In the genomic region with DNA sequence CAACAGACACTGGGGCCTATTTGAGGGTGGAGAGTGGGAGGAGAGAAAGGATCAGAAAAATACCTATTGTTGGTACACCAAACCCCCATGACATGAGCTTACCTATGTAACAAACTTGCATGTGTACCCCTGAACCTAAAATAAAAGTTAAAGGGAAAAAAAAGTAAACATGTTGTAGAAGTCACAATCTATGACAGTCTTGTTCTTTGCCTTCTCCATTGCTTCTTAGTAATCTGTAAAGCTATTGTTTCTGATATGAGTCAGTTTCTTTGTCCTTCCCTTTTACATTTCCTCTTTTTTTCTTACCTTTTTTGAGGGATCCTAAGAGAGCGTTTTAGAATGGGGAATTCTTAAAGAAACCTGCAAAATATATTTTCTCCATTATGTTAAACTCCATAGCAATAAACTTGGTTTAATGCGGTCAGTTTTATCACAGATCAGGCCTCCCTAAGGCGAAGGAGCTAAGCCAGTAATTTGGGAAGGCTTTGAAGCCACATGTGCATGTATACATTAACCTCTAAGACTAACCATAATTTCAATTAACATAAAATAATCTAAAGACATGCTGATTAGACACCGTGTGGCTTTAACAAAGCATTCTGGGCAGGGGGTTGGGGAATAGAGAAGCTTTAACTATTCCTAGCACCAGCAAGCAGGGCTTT, we compare ENCODE assay signal across 11 cellular contexts.
DNase-seq lines count a peak whose midpoint lies in the region; ATAC-seq and TF ChIP-seq lines count a peak whose summit lies in the region.
"Had no signal": no experiment of that assay in that cellular context is flagged by ENCODE, and none has a peak within 500 bp of the region (broad histone marks: within the 10 kb centered on the region; RNA-seq: fewer than 3 reads in every experiment).

No MANE protein-coding gene starts in this region.

- CTCF ChIA-PET in Calu3 (lab: Charles Lee) = interaction anchor here (0.7 to 1.6 kb wide), 2 partner anchors 33 to 174 kb away, joined by 3 to 4 read pairs; no protein-coding TSS in a partner anchor
- CTCF ChIA-PET in PC-9 (lab: Charles Lee) = no interaction called here
- CTCF ChIA-PET in RWPE1 (lab: Yijun Ruan, JAX) = interaction anchor here (0.5 to 0.7 kb wide), 4 partner anchors 14 to 376 kb away, joined by 3 to 4 read pairs (median 3); no protein-coding TSS in a partner anchor

- peaks cover 28% of the 10 kb centered on the region for H3K4me1 ChIP-seq in GM23248 (ENCODE audit: insufficient read depth)
- H3K4me1 ChIP-seq in PC-9 (replicated peaks; ENCODE audit: insufficient read depth) = peaks cover 14% of the 10 kb centered on the region

- TF ChIP-seq CTCF in Calu3 (IDR thresholded peaks at IDR 0.05; ENCODE audit: unreplicated experiment) (no peak), PC-9 (conservative IDR thresholded peaks at IDR 0.05) (no peak), RWPE1 (conservative IDR thresholded peaks at IDR 0.05; ENCODE audit: low read depth) (no peak)

- peak overlapping the region; percentile 82 for H3K27ac Mint-ChIP-seq in Calu3 (ENCODE audit: unreplicated experiment)

- H3K79me2 ChIP-seq in GM23248 (ENCODE audit: insufficient read depth) (no peaks in the 10 kb centered on the region), PC-9 (ENCODE audit: low read depth) (no peaks in the 10 kb centered on the region)

- H3K27ac ChIP-seq in GM23248 (peak overlapping the region; percentile 94), PC-9 (peak overlapping the region; percentile 38; the same call in 1 of the 2 replicates), RWPE1 (no peak overlapping the region)
- H3K27ac ChIP-seq: neutrophil had no signal

- peaks cover 26% of the 10 kb centered on the region for H3K4me1 Mint-ChIP-seq in Calu3 (ENCODE audit: low read depth, unreplicated experiment)

- DNase-seq in Calu3 (no peak), GM23248 (peak; percentile 41), PC-9 (no peak), left kidney (ENCODE audit: low read depth, low spot score) (peak; percentile 33), KG1 (lab: John Stamatoyannopoulos, UW) (no peak), left lobe of liver (ENCODE audit: low spot score) (no peak), RWPE1 (ENCODE audit: low spot score) (no peak), NCI-H1694 (lab: John Stamatoyannopoulos, UW) (no peak)
- DNase-seq: anterior cingulate cortex, NCI-H2029 had no signal

- H3K4me2 ChIP-seq in GM23248 (ENCODE audit: unreplicated experiment) (peak overlapping the region; percentile 90), PC-9 (peak overlapping the region; percentile 57; the same call in 1 of the 2 replicates)

- no peaks in the 10 kb centered on the region for H3K9me2 ChIP-seq in GM23248 (ENCODE audit: insufficient read depth)
- no peaks in the 10 kb centered on the region; the same call in 1 of the 2 replicates for H3K9me2 ChIP-seq in PC-9 (ENCODE audit: insufficient read depth)

- no peaks in the 10 kb centered on the region for H3K9me3 ChIP-seq in GM23248 (ENCODE audit: low read depth)
- H3K9me3 ChIP-seq in PC-9 (ENCODE audit: insufficient read depth, low read depth) = peaks cover 11% of the 10 kb centered on the region; the same call in 1 of the 2 replicates
- H3K9me3 ChIP-seq: neutrophil had no signal

- WGBS in GM23248 (ENCODE audit: low coverage in 1 of 2, low lambda C conversion rate in 2 of 2, missing lambda C conversion rate in 2 of 2), 2 experiments = 35 to 38% methylated on average over 4 of the region's 4 CpGs

- peaks cover 2% of the 10 kb centered on the region for H3K9me3 Mint-ChIP-seq in Calu3 (ENCODE audit: low read depth, unreplicated experiment)

- no peak for ATAC-seq in left lobe of liver

- no peak overlapping the region for H3K4me3 Mint-ChIP-seq in Calu3 (ENCODE audit: low read depth, unreplicated experiment)

- H4K20me1 ChIP-seq in GM23248 (ENCODE audit: insufficient read depth) (no peaks in the 10 kb centered on the region), PC-9 (ENCODE audit: insufficient read depth) (no peaks in the 10 kb centered on the region)

- no peaks in the 10 kb centered on the region for H3K36me3 ChIP-seq in GM23248 (ENCODE audit: low read depth)
- no peaks in the 10 kb centered on the region; the same call in 1 of the 2 replicates for H3K36me3 ChIP-seq in PC-9 (ENCODE audit: low read depth)
- H3K36me3 ChIP-seq: neutrophil had no signal

- in situ Hi-C loops in GM23248 (cut with MboI) = no loop called here

- H3K27me3 Mint-ChIP-seq in Calu3 (ENCODE audit: unreplicated experiment) = no peaks in the 10 kb centered on the region

- H3K27me3 ChIP-seq in GM23248 (replicated peaks; ENCODE audit: insufficient read depth) (no peaks in the 10 kb centered on the region), PC-9 (ENCODE audit: insufficient read depth, low read depth) (no peaks in the 10 kb centered on the region)
- H3K27me3 ChIP-seq: neutrophil had no signal

- H3K4me3 ChIP-seq in GM23248 = peak overlapping the region; percentile 66
- H3K4me3 ChIP-seq in PC-9 = no peak overlapping the region

- POLR2A ChIA-PET in PC-9 (lab: Charles Lee; ENCODE audit: unreplicated experiment) (no interaction called here), RWPE1 (lab: Yijun Ruan, JAX; ENCODE audit: low non-redundant PET) (no interaction called here)

- intact Hi-C loops in Calu3 (cut with micrococcal nuclease; ENCODE audit: unreplicated experiment) (loop anchor here (2.0 kb wide), 1 partner anchor 14 kb away; no protein-coding TSS in a partner anchor), PC-9 (cut with micrococcal nuclease; ENCODE audit: unreplicated experiment) (no loop called here)

- BruUV-seq in Calu3 (replicated peaks; lab: Mats Ljungman, UMichigan) (no TSS peak), PC-9 (replicated peaks; lab: Mats Ljungman, UMichigan) (no TSS peak)

- peak overlapping the region; percentile 79 for H3K9ac ChIP-seq in GM23248

- H3F3A ChIP-seq in GM23248 (ENCODE audit: insufficient read depth) (peaks cover 37% of the 10 kb centered on the region), PC-9 (ENCODE audit: insufficient read depth, low read depth) (peaks cover 3% of the 10 kb centered on the region; the same call in 1 of the 2 replicates)

- H2AFZ ChIP-seq in GM23248 = peak overlapping the region; percentile 69
- H2AFZ ChIP-seq in PC-9 = no peak overlapping the region

- H3K36me3 Mint-ChIP-seq in Calu3 (ENCODE audit: insufficient read depth, unreplicated experiment) = no peaks in the 10 kb centered on the region

Comparison
In these comparisons a context has a peak if more than half of its experiments do, and no peak if none do; other contexts are left out.
1. DNase-seq: peak in GM23248 (single experiment) and left kidney (single experiment); none in Calu3 (single experiment), PC-9 (0 of 2), KG1 (single experiment), left lobe of liver (single experiment), RWPE1 (single experiment) and NCI-H1694 (single experiment).